In the genomic region with DNA sequence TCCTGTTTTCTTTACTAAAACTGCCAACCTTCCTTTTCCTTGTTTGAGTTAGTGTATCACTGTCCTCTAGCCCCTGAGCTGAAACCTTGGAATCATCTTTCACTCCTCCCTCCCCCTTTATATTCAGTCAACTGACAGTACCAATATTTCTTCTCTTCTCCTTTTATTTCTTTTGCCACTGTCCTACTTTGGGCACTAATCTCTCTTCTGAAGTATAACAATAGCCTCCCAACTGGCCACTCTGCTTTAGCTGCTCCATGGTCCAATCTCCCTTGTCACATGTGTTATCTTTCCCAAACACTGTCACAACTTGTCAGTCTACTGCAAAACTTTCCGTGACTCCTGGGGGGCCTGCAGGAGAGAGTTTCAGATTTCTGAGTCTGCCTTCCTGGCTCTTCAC, we compare ENCODE assay signal across 24 cellular contexts.
"Had no signal": no experiment of that assay in that cellular context is flagged by ENCODE, and none has a peak within 500 bp of the region (broad histone marks: within the 10 kb centered on the region; RNA-seq: fewer than 3 reads in every experiment).

No MANE protein-coding gene starts in this region.

- H3K27me3 ChIP-seq: gastrocnemius medialis, spleen, tibial artery, upper lobe of left lung, uterus had no signal

- H3K4me3 Mint-ChIP-seq: immature natural killer cell; naive thymus-derived CD4-positive, alpha-beta T cell; stimulated activated memory B cell treated with anti-CD40 and anti-IgM and Interleukin-4, amounts not matched to agents 10 μg/mL and 1 μg/mL and 100 μg/mL, for 72 hours; stimulated activated naive CD8-positive, alpha-beta T cell treated with anti-CD3 and anti-CD28 coated beads, Interleukin-15, Interleukin-2, amounts not matched to agents 100 ng/mL and 50 ng/mL, for 24 hours had no signal

- ATAC-seq: esophagus mucosa; gastrocnemius medialis; left ventricle myocardium superior; naive thymus-derived CD4-positive, alpha-beta T cell; psoas muscle; sciatic nerve; stimulated activated memory B cell treated with anti-CD40 and anti-IgM and Interleukin-4, amounts not matched to agents 10 μg/mL and 1 μg/mL and 100 μg/mL, for 72 hours had no signal

- H3K27ac ChIP-seq: gastrocnemius medialis, parathyroid adenoma, psoas muscle, spleen, tibial artery, upper lobe of left lung, uterus had no signal

- H3K27ac Mint-ChIP-seq: immature natural killer cell; naive thymus-derived CD4-positive, alpha-beta T cell; stimulated activated memory B cell treated with anti-CD40 and anti-IgM and Interleukin-4, amounts not matched to agents 10 μg/mL and 1 μg/mL and 100 μg/mL, for 72 hours; stimulated activated naive CD8-positive, alpha-beta T cell treated with anti-CD3 and anti-CD28 coated beads, Interleukin-15, Interleukin-2, amounts not matched to agents 100 ng/mL and 50 ng/mL, for 24 hours had no signal

- H3K4me1 Mint-ChIP-seq: immature natural killer cell; naive thymus-derived CD4-positive, alpha-beta T cell; stimulated activated memory B cell treated with anti-CD40 and anti-IgM and Interleukin-4, amounts not matched to agents 10 μg/mL and 1 μg/mL and 100 μg/mL, for 72 hours had no signal

- H3K27me3 Mint-ChIP-seq: stimulated activated memory B cell treated with anti-CD40 and anti-IgM and Interleukin-4, amounts not matched to agents 10 μg/mL and 1 μg/mL and 100 μg/mL, for 72 hours; stimulated activated naive CD8-positive, alpha-beta T cell treated with anti-CD3 and anti-CD28 coated beads, Interleukin-15, Interleukin-2, amounts not matched to agents 100 ng/mL and 50 ng/mL, for 24 hours had no signal

- H3K36me3 ChIP-seq: gastrocnemius medialis, spleen, tibial artery, upper lobe of left lung, uterus had no signal

- H3K36me3 Mint-ChIP-seq: naive thymus-derived CD4-positive, alpha-beta T cell; stimulated activated memory B cell treated with anti-CD40 and anti-IgM and Interleukin-4, amounts not matched to agents 10 μg/mL and 1 μg/mL and 100 μg/mL, for 72 hours had no signal

- H3K4me3 ChIP-seq: gastrocnemius medialis, lung, psoas muscle, spleen, tibial artery, upper lobe of left lung, uterus had no signal

- FAIRE-seq: colon, keratinocyte had no signal

- H3K9ac ChIP-seq: parathyroid adenoma had no signal

- H2AFZ ChIP-seq: parathyroid adenoma had no signal

- H3K9me3 ChIP-seq: gastrocnemius medialis, uterus had no signal

- DNase-seq: cerebellar nuclear complex; effector CD4-positive, alpha-beta T cell; gastrocnemius medialis; immature natural killer cell; left ventricle myocardium superior; mesenchymal stem cell; naive thymus-derived CD4-positive, alpha-beta T cell; nucleus accumbens; psoas muscle; spleen; stimulated activated CD4-positive, alpha-beta T cell treated with anti-CD3 and anti-CD28 coated beads, Interleukin-15, amount 100 ng/mL, for 24 hours; stimulated activated CD4-positive, alpha-beta T cell treated with anti-CD3 and anti-CD28 coated beads, Interleukin-1b, Interleukin-23, amount 100 ng/mL, for 48 hours; stimulated activated CD4-positive, alpha-beta T cell treated with anti-CD3 and anti-CD28 coated beads, Interleukin-4, amount 100 ng/mL, for 24 hours; tibial artery; upper lobe of left lung; uterus had no signal

- H3K4me1 ChIP-seq: gastrocnemius medialis, parathyroid adenoma, psoas muscle, spleen, tibial artery, upper lobe of left lung, uterus had no signal
